ENCODE assay signal across 9 cellular contexts in the genomic region with DNA sequence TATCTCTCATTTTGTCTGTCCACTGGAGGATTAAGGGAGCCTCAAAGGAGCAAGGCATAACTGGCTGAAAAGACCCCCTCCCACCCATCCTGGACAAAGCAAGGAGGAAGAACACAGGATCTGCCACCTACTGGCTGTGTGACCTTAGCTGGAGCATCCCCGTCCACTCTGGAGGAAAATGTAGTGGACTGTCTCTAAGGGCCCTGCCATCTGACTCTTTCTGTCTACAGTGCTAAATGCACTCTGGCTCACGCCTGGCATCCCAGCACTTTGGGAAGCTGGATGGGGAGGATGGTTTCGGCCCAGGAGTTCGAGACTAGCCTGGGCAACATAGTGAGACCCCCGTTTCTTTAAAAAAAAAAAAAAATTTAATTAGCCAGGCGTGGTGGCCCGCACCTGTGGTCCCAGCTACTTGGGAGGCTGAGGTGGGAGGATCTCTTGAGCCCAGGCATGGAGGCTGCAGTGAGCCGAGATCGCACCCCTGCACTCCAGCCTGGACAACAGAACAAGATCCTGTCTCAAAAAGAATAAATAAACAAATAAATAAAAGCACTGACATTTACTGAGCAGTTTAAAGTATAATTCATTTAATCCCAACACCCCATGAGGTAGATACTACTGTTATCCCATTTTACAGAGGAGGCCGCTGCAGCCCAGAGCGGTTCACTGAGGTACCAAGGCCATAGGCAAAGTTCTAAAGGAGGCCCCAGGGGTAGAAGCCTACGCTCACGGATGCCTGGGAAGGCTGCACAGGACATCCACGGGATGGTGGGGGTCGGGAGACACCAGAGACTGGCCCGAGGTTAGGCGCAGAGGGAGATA. TPM values are rescaled to one million over a fixed set of nuclear protein-coding genes. Genes with fewer than 3 reads are reported as not detected.
DNase-seq lines count a peak whose midpoint lies in the region; ATAC-seq and TF ChIP-seq lines count a peak whose summit lies in the region.
"Had no signal": no experiment of that assay in that cellular context is flagged by ENCODE, and none has a peak within 500 bp of the region (broad histone marks: within the 10 kb centered on the region; RNA-seq: fewer than 3 reads in every experiment).

No MANE protein-coding gene starts in this region.

- POLR2A ChIA-PET in AG04450 (lab: Yijun Ruan, JAX), result interaction anchor here (0.9 to 1.9 kb wide), 7 partner anchors 8 to 32 kb away, joined by 3 to 9 read pairs (median 3); no protein-coding TSS in a partner anchor
- POLR2A ChIA-PET in activated naive CD8-positive, alpha-beta T cell treated with anti-CD3 and anti-CD28 coated beads, Interleukin-2, amount 10 ng/mL, durations not matched to agents 7 days and 5 days (lab: Charles Lee), result interaction anchor here (0.7 to 2.2 kb wide), 9 partner anchors 9 to 134 kb away, joined by 3 to 8 read pairs (median 4); no protein-coding TSS in a partner anchor

- DNase-seq in AG04450 (ENCODE audit: low read depth, low spot score) (no peak), HFFc6 (no peak), NCI-H2227 treated with DMSO at 0.1 percent for 48 hours (lab: John Stamatoyannopoulos, UW) (no peak), hepatic stellate cell (ENCODE audit: low spot score) (no peak)
- DNase-seq in activated naive CD8-positive, alpha-beta T cell treated with anti-CD3 and anti-CD28 coated beads, Interleukin-2, amount 10 ng/mL, durations not matched to agents 7 days and 5 days, result no peak

- no peaks in the 10 kb centered on the region for H3K36me3 ChIP-seq in iPS-20b (ENCODE audit: insufficient read depth, low read depth, low read length)

- H3K9me3 ChIP-seq in AG04450 (ENCODE audit: control insufficient read depth, insufficient read depth, low read length) (no peaks in the 10 kb centered on the region), iPS-20b (ENCODE audit: insufficient read depth, low read depth, low read length) (no peaks in the 10 kb centered on the region)

- CTCF ChIA-PET in AG04450 (lab: Charles Lee), result interaction anchor here (1.2 to 1.7 kb wide), 3 partner anchors 9 to 35 kb away, joined by 3 to 7 read pairs (median 5); no protein-coding TSS in a partner anchor

- peaks cover 53% of the 10 kb centered on the region for H3K4me1 Mint-ChIP-seq in HFFc6 (ENCODE audit: low read depth)
- peaks cover 40% of the 10 kb centered on the region for H3K4me1 Mint-ChIP-seq in activated naive CD8-positive, alpha-beta T cell treated with anti-CD3 and anti-CD28 coated beads, Interleukin-2, amount 10 ng/mL, durations not matched to agents 7 days and 5 days
- H3K4me1 Mint-ChIP-seq in stimulated activated naive CD8-positive, alpha-beta T cell treated with anti-CD3 and anti-CD28 coated beads, Interleukin-15, Interleukin-2, amounts not matched to agents 100 ng/mL and 50 ng/mL, for 24 hours (ENCODE audit: low read depth), result peaks cover 46% of the 10 kb centered on the region

- peak overlapping the region; percentile 92 for H3K4me3 ChIP-seq in AG04450 (ENCODE audit: low read depth, low read length)
- peak overlapping the region; percentile 86 for H3K4me3 ChIP-seq in iPS-20b (ENCODE audit: low read length)

- H3K27ac ChIP-seq in AG04450 (ENCODE audit: low read depth, low read length) (peak overlapping the region; percentile 94), iPS-20b (ENCODE audit: low read length) (no peak overlapping the region)

- peaks cover 11% of the 10 kb centered on the region; the same call in 1 of the 2 replicates for H3K4me1 ChIP-seq in iPS-20b (ENCODE audit: insufficient read depth, low read length)

- H3K27me3 ChIP-seq in AG04450 (ENCODE audit: control insufficient read depth, insufficient read depth, low read length) (no peaks in the 10 kb centered on the region), iPS-20b (ENCODE audit: insufficient read depth, low read length) (peaks cover 5% of the 10 kb centered on the region; the same call in 1 of the 2 replicates)

- peaks cover 9% of the 10 kb centered on the region; the same call in 1 of the 2 replicates for H3K36me3 Mint-ChIP-seq in HFFc6 (ENCODE audit: low read depth)
- peaks cover 21% of the 10 kb centered on the region for H3K36me3 Mint-ChIP-seq in activated naive CD8-positive, alpha-beta T cell treated with anti-CD3 and anti-CD28 coated beads, Interleukin-2, amount 10 ng/mL, durations not matched to agents 7 days and 5 days
- H3K36me3 Mint-ChIP-seq in stimulated activated naive CD8-positive, alpha-beta T cell treated with anti-CD3 and anti-CD28 coated beads, Interleukin-15, Interleukin-2, amounts not matched to agents 100 ng/mL and 50 ng/mL, for 24 hours (ENCODE audit: low read depth), result peaks cover 2% of the 10 kb centered on the region

- ATAC-seq in activated naive CD8-positive, alpha-beta T cell treated with anti-CD3 and anti-CD28 coated beads, Interleukin-2, amount 10 ng/mL, durations not matched to agents 7 days and 5 days (ENCODE audit: low read depth), result peak; percentile 19
- no peak for ATAC-seq in GM19455 (IDR thresholded peaks at IDR 0.05; ENCODE audit: unreplicated experiment)

- no peaks in the 10 kb centered on the region; the same call in 1 of the 2 replicates for H3K27me3 Mint-ChIP-seq in HFFc6 (ENCODE audit: insufficient read depth)
- no peaks in the 10 kb centered on the region for H3K27me3 Mint-ChIP-seq in activated naive CD8-positive, alpha-beta T cell treated with anti-CD3 and anti-CD28 coated beads, Interleukin-2, amount 10 ng/mL, durations not matched to agents 7 days and 5 days
- H3K27me3 Mint-ChIP-seq in stimulated activated naive CD8-positive, alpha-beta T cell treated with anti-CD3 and anti-CD28 coated beads, Interleukin-15, Interleukin-2, amounts not matched to agents 100 ng/mL and 50 ng/mL, for 24 hours, result no peaks in the 10 kb centered on the region

- H3K4me3 Mint-ChIP-seq in HFFc6, result peak overlapping the region; percentile 100
- H3K4me3 Mint-ChIP-seq in activated naive CD8-positive, alpha-beta T cell treated with anti-CD3 and anti-CD28 coated beads, Interleukin-2, amount 10 ng/mL, durations not matched to agents 7 days and 5 days, result peak overlapping the region; percentile 100
- peak overlapping the region; percentile 99 for H3K4me3 Mint-ChIP-seq in stimulated activated naive CD8-positive, alpha-beta T cell treated with anti-CD3 and anti-CD28 coated beads, Interleukin-15, Interleukin-2, amounts not matched to agents 100 ng/mL and 50 ng/mL, for 24 hours

- no peaks in the 10 kb centered on the region for H3K9me3 Mint-ChIP-seq in HFFc6
- no peaks in the 10 kb centered on the region for H3K9me3 Mint-ChIP-seq in activated naive CD8-positive, alpha-beta T cell treated with anti-CD3 and anti-CD28 coated beads, Interleukin-2, amount 10 ng/mL, durations not matched to agents 7 days and 5 days
- no peaks in the 10 kb centered on the region for H3K9me3 Mint-ChIP-seq in stimulated activated naive CD8-positive, alpha-beta T cell treated with anti-CD3 and anti-CD28 coated beads, Interleukin-15, Interleukin-2, amounts not matched to agents 100 ng/mL and 50 ng/mL, for 24 hours

- H3K27ac Mint-ChIP-seq in HFFc6, result peak overlapping the region; percentile 99
- H3K27ac Mint-ChIP-seq in activated naive CD8-positive, alpha-beta T cell treated with anti-CD3 and anti-CD28 coated beads, Interleukin-2, amount 10 ng/mL, durations not matched to agents 7 days and 5 days, result peak overlapping the region; percentile 95
- H3K27ac Mint-ChIP-seq in stimulated activated naive CD8-positive, alpha-beta T cell treated with anti-CD3 and anti-CD28 coated beads, Interleukin-15, Interleukin-2, amounts not matched to agents 100 ng/mL and 50 ng/mL, for 24 hours, result peak overlapping the region; percentile 97

- peak overlapping the region; percentile 62; the same call in 1 of the 2 replicates for H3K9ac ChIP-seq in iPS-20b (ENCODE audit: low read depth, low read length)

- TF ChIP-seq CTCF in AG04450 (IDR thresholded peaks at IDR 0.05; ENCODE audit: low read depth, low read length), result peak; percentile 26; the same call in 1 of the 2 replicates
- peak; percentile 60 for TF ChIP-seq CTCF in HFFc6 (IDR thresholded peaks at IDR 0.05)

RNA-seq across cellular contexts. Expression of gene TBC1D2B, which starts 1.1 kb away (rescaled TPM):
- polyA plus RNA-seq in AG04450 (2011; rRNA removed), result 42.0 and 42.5 TPM in 2 replicates
- 51.6 and 57.3 TPM in 2 replicates for polyA minus RNA-seq in AG04450 (2011; rRNA and poly(A)+ RNA removed)
- total RNA-seq in HFFc6 (2021; fragmentation: NEBNext Ultra II Directional; extraction: Animal tissue kit (Norgen Biotek cat#: 25700)), result 10 to 100 TPM; 34.1 to 42.5 (median 38.0) TPM
- 100 to 1,000 TPM; 123 to 125 TPM for total RNA-seq in activated naive CD8-positive, alpha-beta T cell treated with anti-CD3 and anti-CD28 coated beads, Interleukin-2, amount 10 ng/mL, durations not matched to agents 7 days and 5 days

RNA-seq across cellular contexts. Expression of gene SH2D7, which starts 15.9 kb away (rescaled TPM):
- polyA plus RNA-seq in AG04450 (2011; rRNA removed), result 0.04 TPM in 1 of 2 replicates, not detected in the other
- 0.14 TPM in 1 of 2 replicates, not detected in the other for polyA minus RNA-seq in AG04450 (2011; rRNA and poly(A)+ RNA removed)
- total RNA-seq in HFFc6 (2021; fragmentation: NEBNext Ultra II Directional; extraction: Animal tissue kit (Norgen Biotek cat#: 25700)), result not detected
- under 1 TPM in 1 of 2 experiments, not detected in 1; 0.11 TPM for total RNA-seq in activated naive CD8-positive, alpha-beta T cell treated with anti-CD3 and anti-CD28 coated beads, Interleukin-2, amount 10 ng/mL, durations not matched to agents 7 days and 5 days
- total RNA-seq: pulmonary artery endothelial cell had no signal

RNA-seq across cellular contexts. Expression of gene CIB2, which starts 54.8 kb away (rescaled TPM):
- 2.7 and 3.7 TPM in 2 replicates for polyA plus RNA-seq in AG04450 (2011; rRNA removed)
- 3.3 and 3.9 TPM in 2 replicates for polyA minus RNA-seq in AG04450 (2011; rRNA and poly(A)+ RNA removed)
- total RNA-seq in HFFc6 (2021; fragmentation: NEBNext Ultra II Directional; extraction: Animal tissue kit (Norgen Biotek cat#: 25700)), result 1 to 10 TPM; 1.3 to 1.8 (median 1.4) TPM
- total RNA-seq in activated naive CD8-positive, alpha-beta T cell treated with anti-CD3 and anti-CD28 coated beads, Interleukin-2, amount 10 ng/mL, durations not matched to agents 7 days and 5 days, result 1 to 10 TPM in 1 of 2 experiments, under 1 TPM in 1; 0.88 to 1.5 TPM
